In the genomic region with DNA sequence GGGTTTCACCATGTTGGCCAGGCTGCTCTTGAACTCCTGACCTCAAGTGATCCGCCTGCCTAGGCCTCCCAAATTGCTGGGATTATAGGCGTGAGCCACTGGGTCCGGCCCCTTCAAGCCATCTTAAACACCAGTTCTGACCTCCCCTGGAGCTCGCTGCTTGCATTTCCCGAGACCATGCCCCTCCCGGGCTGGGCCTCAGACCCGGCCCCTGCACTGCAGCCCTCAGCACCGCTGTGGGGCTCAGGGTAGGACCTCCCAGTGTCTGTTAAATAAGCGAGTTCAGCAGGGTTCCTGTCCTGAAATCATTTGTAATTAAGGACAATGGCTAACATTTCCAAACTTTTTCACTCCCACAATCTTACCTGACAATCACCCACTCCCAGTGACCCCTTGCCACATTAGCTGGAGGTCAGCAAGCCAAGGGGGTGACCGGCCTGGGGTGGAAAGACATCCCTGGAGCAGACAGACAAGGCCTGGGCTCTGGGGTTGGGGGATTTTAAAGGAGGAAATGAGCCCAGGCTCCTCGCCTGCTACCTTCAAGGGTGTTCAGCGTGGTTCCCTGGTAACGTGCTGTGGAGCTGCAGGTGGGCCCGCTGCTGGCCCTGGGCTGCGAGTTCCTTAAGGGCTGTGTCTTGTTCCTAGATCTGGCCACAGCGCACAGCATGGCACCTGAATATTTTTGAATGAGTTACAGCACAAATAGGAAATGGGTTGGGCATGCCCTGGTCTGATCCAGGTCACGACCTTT, we compare ENCODE assay signal across 18 cellular contexts. TPM values are rescaled to one million over a fixed set of nuclear protein-coding genes. Genes with fewer than 3 reads are reported as not detected.
"Had no signal": no experiment of that assay in that cellular context is flagged by ENCODE, and none has a peak within 500 bp of the region (broad histone marks: within the 10 kb centered on the region; RNA-seq: fewer than 3 reads in every experiment).

No MANE protein-coding gene starts in this region.

- H3K4me3 ChIP-seq: gastrocnemius medialis, heart left ventricle, mucosa of descending colon, sigmoid colon, thoracic aorta, upper lobe of right lung had no signal

- ATAC-seq: activated T-cell treated with anti-CD3 and anti-CD28 coated beads, Interleukin-2, amount 50 U/mL, for 4 hours; gastrocnemius medialis; heart left ventricle; mucosa of descending colon had no signal

- H3K4me3 Mint-ChIP-seq: activated CD4-positive, alpha-beta T cell treated with anti-CD3 and anti-CD28 coated beads, Interleukin-2, amount 10 ng/mL, durations not matched to agents 24 days and 14 days; activated naive CD4-positive, alpha-beta T cell treated with anti-CD3 and anti-CD28 coated beads for 36 hours; activated T-cell treated with anti-CD3 and anti-CD28 coated beads, Interleukin-2, amount 50 U/mL, for 4 hours; brain; memory B cell; naive B cell; stimulated activated memory B cell treated with anti-CD40 and anti-IgM and Interleukin-4, amounts not matched to agents 10 μg/mL and 1 μg/mL and 100 μg/mL, for 72 hours had no signal

- H3K27ac Mint-ChIP-seq: activated CD4-positive, alpha-beta T cell treated with anti-CD3 and anti-CD28 coated beads, Interleukin-2, amount 10 ng/mL, durations not matched to agents 24 days and 14 days; activated naive CD4-positive, alpha-beta T cell treated with anti-CD3 and anti-CD28 coated beads for 36 hours; brain; memory B cell; naive B cell; stimulated activated memory B cell treated with anti-CD40 and anti-IgM and Interleukin-4, amounts not matched to agents 10 μg/mL and 1 μg/mL and 100 μg/mL, for 72 hours had no signal

- H3K4me1 Mint-ChIP-seq: activated CD4-positive, alpha-beta T cell treated with anti-CD3 and anti-CD28 coated beads, Interleukin-2, amount 10 ng/mL, durations not matched to agents 24 days and 14 days; memory B cell; stimulated activated memory B cell treated with anti-CD40 and anti-IgM and Interleukin-4, amounts not matched to agents 10 μg/mL and 1 μg/mL and 100 μg/mL, for 72 hours had no signal

- H3K27me3 ChIP-seq: gastrocnemius medialis, heart left ventricle, sigmoid colon, upper lobe of right lung had no signal

- H3K27me3 Mint-ChIP-seq: brain; memory B cell; stimulated activated memory B cell treated with anti-CD40 and anti-IgM and Interleukin-4, amounts not matched to agents 10 μg/mL and 1 μg/mL and 100 μg/mL, for 72 hours had no signal

- H3K9me3 Mint-ChIP-seq: activated CD4-positive, alpha-beta T cell treated with anti-CD3 and anti-CD28 coated beads, Interleukin-2, amount 10 ng/mL, durations not matched to agents 24 days and 14 days had no signal

- DNase-seq: activated CD4-positive, alpha-beta T cell treated with anti-CD3 and anti-CD28 coated beads, Interleukin-2, amount 10 ng/mL, durations not matched to agents 24 days and 14 days; activated CD4-positive, CD25-positive, alpha-beta regulatory T cell; activated CD8-positive, alpha-beta memory T cell treated with anti-CD3 and anti-CD28 coated beads, Interleukin-2, amount 50 U/mL, for 4 hours; activated naive CD4-positive, alpha-beta T cell treated with anti-CD3 and anti-CD28 coated beads for 36 hours; activated T-cell treated with anti-CD3 and anti-CD28 coated beads, Interleukin-2, amount 50 U/mL, for 4 hours; caudate nucleus; gastrocnemius medialis; heart left ventricle; kidney glomerular epithelial cell; naive B cell; sigmoid colon; stimulated activated CD4-positive, alpha-beta T cell treated with anti-CD3 and anti-CD28 coated beads, Interleukin-4, amount 100 ng/mL, for 4 hours; upper lobe of right lung had no signal

- H3K9me3 ChIP-seq: gastrocnemius medialis, mucosa of descending colon, sigmoid colon, thoracic aorta, upper lobe of right lung had no signal

- H3K4me1 ChIP-seq: upper lobe of right lung had no signal

- H3K27ac ChIP-seq: gastrocnemius medialis, heart left ventricle, sigmoid colon, thoracic aorta, upper lobe of right lung had no signal

- H3K36me3 ChIP-seq: gastrocnemius medialis, upper lobe of right lung had no signal

RNA-seq across cellular contexts. Expression of gene CYS1, which starts 15.1 kb away (rescaled TPM):
- total RNA-seq: activated naive CD4-positive, alpha-beta T cell treated with anti-CD3 and anti-CD28 coated beads for 36 hours had no signal
